9 cellular contexts compared by ENCODE assay signal in the genomic region with DNA sequence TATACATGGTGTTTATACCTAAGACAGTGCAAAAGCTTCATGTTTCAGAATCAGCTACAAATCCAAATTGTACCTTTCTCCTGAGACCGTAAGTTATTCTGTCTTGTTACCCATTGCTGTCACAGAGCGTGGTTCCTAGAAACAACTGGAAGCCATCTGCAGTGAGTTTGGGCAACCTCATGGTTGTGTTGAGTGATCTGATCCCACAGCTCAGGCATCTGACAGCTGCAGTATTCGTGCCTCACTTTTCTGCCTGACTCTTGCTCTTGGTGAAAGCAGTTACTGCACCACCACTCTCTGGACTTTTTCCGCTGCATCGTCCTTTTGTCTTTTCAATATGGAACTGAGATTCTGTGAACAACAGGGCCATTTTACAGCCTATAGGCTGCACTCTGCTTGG.
"Had no signal": no experiment of that assay in that cellular context is flagged by ENCODE, and none has a peak within 500 bp of the region (broad histone marks: within the 10 kb centered on the region; RNA-seq: fewer than 3 reads in every experiment).

No MANE protein-coding gene starts in this region.

- H2AFZ ChIP-seq: GM23248 had no signal

- H3K9ac ChIP-seq: GM23248 had no signal

- H3K4me1 Mint-ChIP-seq: IgD-negative memory B cell had no signal

- H3K27ac Mint-ChIP-seq: HFFc6, IgD-negative memory B cell had no signal

- H3K27me3 Mint-ChIP-seq: IgD-negative memory B cell had no signal

- H3K4me1 ChIP-seq: HAP-1 had no signal

- H3K36me3 Mint-ChIP-seq: IgD-negative memory B cell had no signal

- ATAC-seq: HCT116, HepG2 had no signal

- DNase-seq: GOT3, H7, HFFc6 had no signal

- H3K9me3 ChIP-seq: HAP-1 had no signal

- H3K4me3 ChIP-seq: GM23248, HAP-1 had no signal

- H3K27ac ChIP-seq: GM23248, HL-60 had no signal

- H3K4me3 Mint-ChIP-seq: HFFc6, IgD-negative memory B cell had no signal

- H3K36me3 ChIP-seq: HAP-1 had no signal
